Comparison of ENCODE assay signal across 25 cellular contexts in the genomic region with DNA sequence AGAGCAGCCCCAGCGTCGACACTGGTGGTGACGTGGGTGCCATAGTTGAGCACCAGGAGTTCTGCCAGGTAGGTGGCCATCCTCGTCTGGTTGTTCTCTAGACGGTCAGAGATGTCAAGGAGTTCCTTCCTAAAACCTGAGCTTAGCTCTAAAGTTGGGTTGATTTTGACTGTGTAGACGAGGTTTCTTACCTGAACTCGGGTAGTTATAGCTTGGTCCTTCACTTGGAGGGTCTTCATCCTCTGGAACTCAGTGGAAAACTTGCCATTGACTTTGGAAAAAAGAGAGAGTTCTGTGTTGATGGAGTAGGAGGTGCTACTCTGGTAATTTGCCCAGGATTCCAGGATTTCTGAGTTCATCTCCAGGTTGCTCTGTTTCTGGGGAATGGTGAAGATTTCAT. TPM values are rescaled to one million over a fixed set of nuclear protein-coding genes. Genes with fewer than 3 reads are reported as not detected.
DNase-seq lines count a peak whose midpoint lies in the region; ATAC-seq, FAIRE-seq and TF ChIP-seq lines count a peak whose summit lies in the region.
"Had no signal": no experiment of that assay in that cellular context is flagged by ENCODE, and none has a peak within 500 bp of the region (broad histone marks: within the 10 kb centered on the region; RNA-seq: fewer than 3 reads in every experiment).

No MANE protein-coding gene starts in this region.

- H3K27me3 ChIP-seq in right lobe of liver (no peaks in the 10 kb centered on the region), HepG2 (ENCODE audit: control insufficient read depth in 1 of 2, insufficient read depth in 2 of 2, low read length in 2 of 2) (no peaks in the 10 kb centered on the region), upper lobe of left lung (no peaks in the 10 kb centered on the region)
- H3K27me3 ChIP-seq: dorsolateral prefrontal cortex, MG63, uterus had no signal

- H3K4me3 ChIP-seq in right lobe of liver (peak overlapping the region; percentile 3 to 31 (median 4)), HepG2 (replicated peaks in 1 of 3; ENCODE audit: insufficient read depth in 1 of 3, low read depth in 2 of 3, low read length in 3 of 3) (no peak overlapping the region), upper lobe of left lung (peak overlapping the region in 2 of 4 donors; percentile 37 to 43)
- H3K4me3 ChIP-seq: MG63, uterus had no signal

- TF ChIP-seq CTCF in right lobe of liver (IDR thresholded peaks at IDR 0.05) (no peak), HepG2 (CRISPR knock-in tag; IDR thresholded peaks at IDR 0.05) (no peak), upper lobe of left lung (IDR thresholded peaks at IDR 0.05) (no peak), GM10248 (IDR thresholded peaks at IDR 0.05; ENCODE audit: control extremely low read depth, extremely low read depth, low read depth, missing control alignments) (no peak)

- peak overlapping the region; percentile 19 for H3K27ac Mint-ChIP-seq in activated naive CD8-positive, alpha-beta T cell treated with anti-CD3 and anti-CD28 coated beads for 36 hours
- H3K27ac Mint-ChIP-seq in naive B cell, result peak overlapping the region; percentile 93 to 98 (median 97)
- H3K27ac Mint-ChIP-seq: activated CD4-positive, alpha-beta memory T cell treated with anti-CD3 and anti-CD28 coated beads, Interleukin-2, amount 10 ng/mL, durations not matched to agents 7 days and 5 days; WTC11 had no signal

- intact Hi-C loops in right lobe of liver (cut with DNase I) (no loop called here), HepG2 (cut with micrococcal nuclease; ENCODE audit: unreplicated experiment) (no loop called here)

- TF ChIP-seq POLR2A in right lobe of liver (IDR thresholded peaks at IDR 0.05), result no peak
- no peak for TF ChIP-seq POLR2A in HepG2 (IDR thresholded peaks at IDR 0.05; ENCODE audit: insufficient read depth in 1 of 2, low read depth in 2 of 2, low read length in 2 of 2)
- no peak for TF ChIP-seq POLR2A in upper lobe of left lung (IDR thresholded peaks at IDR 0.05)

- peaks cover 32% of the 10 kb centered on the region for H3K4me1 Mint-ChIP-seq in activated naive CD8-positive, alpha-beta T cell treated with anti-CD3 and anti-CD28 coated beads for 36 hours
- peaks cover 63 to 93% (median 82%) of the 10 kb centered on the region in 3 donors for H3K4me1 Mint-ChIP-seq in naive B cell

- DNase-seq in right lobe of liver, result no peak
- DNase-seq in HepG2 (ENCODE audit: low spot score), result no peak
- no peak for DNase-seq in activated naive CD8-positive, alpha-beta T cell treated with anti-CD3 and anti-CD28 coated beads for 36 hours
- no peak for DNase-seq in naive B cell
- no peak for DNase-seq in upper lobe of left lung
- no peak for DNase-seq in caudate nucleus (lab: John Stamatoyannopoulos, UW)
- no peak for DNase-seq in activated CD4-positive, alpha-beta T cell treated with anti-CD3 and anti-CD28 coated beads, Interleukin-2, amount 50 U/mL, for 48 hours
- no peak for DNase-seq in GM10248 (ENCODE audit: extremely low spot score)
- DNase-seq: activated CD4-positive, alpha-beta memory T cell treated with anti-CD3 and anti-CD28 coated beads, Interleukin-2, amount 10 ng/mL, durations not matched to agents 7 days and 5 days; activated naive CD4-positive, alpha-beta T cell treated with Interleukin-2 at 50 U/mL for 16 hours; activated T-cell treated with anti-CD3 and anti-CD28 coated beads for 4 hours; C1 segment of cervical spinal cord; Calu3; central memory CD4-positive, alpha-beta T cell; dorsolateral prefrontal cortex; H7; MG63; NCI-H1417 treated with DMSO at 0.1 percent for 48 hours; NCI-H510A treated with DMSO at 0.1 percent for 48 hours; stimulated activated CD4-positive, alpha-beta T cell treated with anti-CD3 and anti-CD28 coated beads, Interleukin-12 subunit alpha, Interleukin-12 subunit beta, amount 100 ng/mL, for 4 hours; stimulated activated CD4-positive, alpha-beta T cell treated with anti-CD3 and anti-CD28 coated beads, Interleukin-4, amount 100 ng/mL, for 4 hours; uterus had no signal

- no peak for TF ChIP-seq EP300 in HepG2 (IDR thresholded peaks at IDR 0.05; ENCODE audit: low read depth in 2 of 2, low read length in 2 of 2)
- TF ChIP-seq EP300 in HepG2 (CRISPR knock-in tag; IDR thresholded peaks at IDR 0.05; ENCODE audit: borderline replicate concordance), result no peak
- TF ChIP-seq EP300 in upper lobe of left lung (IDR thresholded peaks at IDR 0.05), result no peak

- no peak overlapping the region for H3K9ac ChIP-seq in HepG2 (ENCODE audit: insufficient read depth, low read depth, low read length)

- H3K27ac ChIP-seq in right lobe of liver (no peak overlapping the region), HepG2 (ENCODE audit: extremely low read length, insufficient read depth, low read length) (no peak overlapping the region), upper lobe of left lung (peak overlapping the region in 3 of 4 donors; percentile 44 to 57 (median 46)), caudate nucleus (ENCODE audit: low read depth, low read length) (no peak overlapping the region)
- H3K27ac ChIP-seq: uterus had no signal

- H3K36me3 Mint-ChIP-seq in activated naive CD8-positive, alpha-beta T cell treated with anti-CD3 and anti-CD28 coated beads for 36 hours, result no peaks in the 10 kb centered on the region
- peaks cover 20 to 23% of the 10 kb centered on the region in 2 donors for H3K36me3 Mint-ChIP-seq in naive B cell
- H3K36me3 Mint-ChIP-seq: WTC11 had no signal

- no peaks in the 10 kb centered on the region for H3K9me3 Mint-ChIP-seq in activated naive CD8-positive, alpha-beta T cell treated with anti-CD3 and anti-CD28 coated beads for 36 hours
- peaks cover 0 to 4% (median 0%) of the 10 kb centered on the region in 7 donors for H3K9me3 Mint-ChIP-seq in naive B cell
- H3K9me3 Mint-ChIP-seq: activated CD4-positive, alpha-beta memory T cell treated with anti-CD3 and anti-CD28 coated beads, Interleukin-2, amount 10 ng/mL, durations not matched to agents 7 days and 5 days had no signal

- H3K27me3 Mint-ChIP-seq in activated naive CD8-positive, alpha-beta T cell treated with anti-CD3 and anti-CD28 coated beads for 36 hours, result peaks cover 44% of the 10 kb centered on the region
- no peaks in the 10 kb centered on the region for H3K27me3 Mint-ChIP-seq in naive B cell

- 61% methylated on average over 3 of the region's 7 CpGs for WGBS in right lobe of liver (ENCODE audit: insufficient coverage, low coverage, low lambda C conversion rate, missing lambda C conversion rate)
- 36% methylated on average over 7 of the region's 7 CpGs for WGBS in HepG2 (ENCODE audit: low lambda C conversion rate)
- 86 to 90% methylated on average over 2 to 7 of the region's 7 CpGs for WGBS in upper lobe of left lung, 2 donors

- H3K36me3 ChIP-seq in right lobe of liver (no peaks in the 10 kb centered on the region), HepG2 (replicated peaks in 1 of 2; ENCODE audit: control insufficient read depth in 1 of 2, insufficient read depth in 2 of 2, low read length in 2 of 2) (no peaks in the 10 kb centered on the region), upper lobe of left lung (no peaks in the 10 kb centered on the region)
- H3K36me3 ChIP-seq: uterus had no signal

- ATAC-seq in right lobe of liver, result no peak
- ATAC-seq in HepG2, result no peak
- no peak for ATAC-seq in naive B cell (ENCODE audit: low read depth in 2 of 2)
- ATAC-seq in upper lobe of left lung (ENCODE audit: low FRiP score in 2 of 2), result no peak
- ATAC-seq: WTC11 had no signal

- no peaks in the 10 kb centered on the region for H3K79me2 ChIP-seq in HepG2 (ENCODE audit: insufficient read depth, low read length)

- FAIRE-seq in HepG2 (lab: Jason Lieb, UNC), result no peak

- no peaks in the 10 kb centered on the region for H3K9me3 ChIP-seq in right lobe of liver
- H3K9me3 ChIP-seq in HepG2 (ENCODE audit: low read length), result no peaks in the 10 kb centered on the region
- no peaks in the 10 kb centered on the region for H3K9me3 ChIP-seq in upper lobe of left lung
- H3K9me3 ChIP-seq: MG63, uterus had no signal

- POLR2A ChIA-PET in HepG2 (lab: Yijun Ruan, JAX) (no interaction called here), GM10248 (lab: Yijun Ruan, JAX) (no interaction called here)

- no peak for TF ChIP-seq RAD21 in HepG2 (CRISPR knock-in tag; IDR thresholded peaks at IDR 0.05)

- CTCF ChIA-PET in HepG2 (lab: Yijun Ruan, JAX; ENCODE audit: low intra/inter-chr PET ratio, low total read pairs), result no interaction called here
- CTCF ChIA-PET in GM10248 (lab: Yijun Ruan, JAX), result interaction anchor here (0.9 to 36.1 kb wide), 6 partner anchors 9 to 216 kb away, joined by 3 to 962 read pairs (median 5); a partner anchor contains a TSS

- no TSS peak for BruUV-seq in HepG2 (replicated peaks; lab: Mats Ljungman, UMichigan)

- no peaks in the 10 kb centered on the region for H4K20me1 ChIP-seq in HepG2 (ENCODE audit: insufficient read depth, low read length)

- H2AFZ ChIP-seq in HepG2 (ENCODE audit: low read length), result no peak overlapping the region

- no peak overlapping the region for H3K4me2 ChIP-seq in HepG2 (ENCODE audit: low read depth, low read length)

- no peak overlapping the region for H3K4me3 Mint-ChIP-seq in activated naive CD8-positive, alpha-beta T cell treated with anti-CD3 and anti-CD28 coated beads for 36 hours
- peak overlapping the region; percentile 88 to 99 (median 97) for H3K4me3 Mint-ChIP-seq in naive B cell
- H3K4me3 Mint-ChIP-seq: activated CD4-positive, alpha-beta memory T cell treated with anti-CD3 and anti-CD28 coated beads, Interleukin-2, amount 10 ng/mL, durations not matched to agents 7 days and 5 days; WTC11 had no signal

- H3K4me1 ChIP-seq in right lobe of liver (peaks cover 0 to 8% (median 0%) of the 10 kb centered on the region in 4 donors), HepG2 (ENCODE audit: insufficient read depth, low read length) (no peaks in the 10 kb centered on the region), upper lobe of left lung (peaks cover 7 to 29% (median 17%) of the 10 kb centered on the region in 4 donors)
- H3K4me1 ChIP-seq: uterus had no signal

- in situ Hi-C loops in HepG2 (cut with HindIII; ENCODE audit: extremely low pct_ligation_motif_present, low pct_unique_long_range_greater_than_20kb), result no loop called here

RNA-seq across cellular contexts. Expression of a gene that starts 0.5 kb away (rescaled TPM):
- total RNA-seq in right lobe of liver (10 to 100 TPM in 2 of 6 experiments, 1 to 10 TPM in 4; 5.6 to 22.6 (median 7.4) TPM), HepG2 (2016; rRNA removed; fragmentation: Illumina TruSeq; extraction: Trizol) (not detected in 2 replicates), upper lobe of left lung (10 to 100 TPM in 5 of 6 donors, 1 to 10 TPM in 1; 5.5 to 59.2 (median 25.1) TPM)
- not detected in 2 replicates for total RNA-seq in HepG2 (2016; cell fraction: cytosol; rRNA removed; fragmentation: Illumina TruSeq; extraction: Trizol; ENCODE audit: low read depth)
- total RNA-seq in HepG2 (2016; cell fraction: insoluble cytoplasmic fraction; rRNA removed; fragmentation: Illumina TruSeq; extraction: Trizol), result not detected in 2 replicates
- not detected in 2 replicates for total RNA-seq in HepG2 (2016; cell fraction: membrane; rRNA removed; fragmentation: Illumina TruSeq; extraction: Trizol)
- not detected in 2 replicates for total RNA-seq in HepG2 (2016; cell fraction: nucleus; rRNA removed; fragmentation: Illumina TruSeq; extraction: Trizol)
- polyA plus RNA-seq in HepG2 (2011; rRNA removed) (not detected in 2 replicates), naive B cell (ENCODE audit: low read depth in 6 of 6) (10 to 100 TPM; 40.6 to 96.5 (median 79.1) TPM)
- not detected in 2 replicates for polyA plus RNA-seq in HepG2 (2011; cell fraction: cytosol; rRNA removed)
- not detected in 2 replicates for polyA plus RNA-seq in HepG2 (2011; cell fraction: nucleus; rRNA removed)
- polyA plus RNA-seq in HepG2 (2012), result not detected in 2 replicates
- not detected in 2 replicates for polyA plus RNA-seq in HepG2 (2016; cell fraction: cytosol; fragmentation: Illumina TruSeq; extraction: Trizol; ENCODE audit: low read depth)
- not detected in 2 replicates for polyA plus RNA-seq in HepG2 (2016; cell fraction: insoluble cytoplasmic fraction; fragmentation: Illumina TruSeq; extraction: Trizol; ENCODE audit: low read depth)
- polyA plus RNA-seq in HepG2 (2016; cell fraction: membrane; fragmentation: Illumina TruSeq; extraction: Trizol; ENCODE audit: low read depth), result not detected in 2 replicates
- not detected in 2 replicates for polyA plus RNA-seq in HepG2 (2016; cell fraction: nucleus; fragmentation: Illumina TruSeq; extraction: Trizol; ENCODE audit: insufficient read depth, low read depth)
- polyA minus RNA-seq in HepG2 (2011; rRNA and poly(A)+ RNA removed; ENCODE audit: low replicate concordance), result not detected in 2 replicates
- polyA minus RNA-seq in HepG2 (2011; cell fraction: cytosol; rRNA and poly(A)+ RNA removed), result not detected in 2 replicates
- not detected in 2 replicates for polyA minus RNA-seq in HepG2 (2011; cell fraction: nucleus; rRNA and poly(A)+ RNA removed)
- total RNA-seq in activated naive CD8-positive, alpha-beta T cell treated with anti-CD3 and anti-CD28 coated beads for 36 hours, result under 1 TPM; 0.62 to 0.70 TPM
- total RNA-seq: A673; activated CD4-positive, alpha-beta memory T cell treated with anti-CD3 and anti-CD28 coated beads, Interleukin-2, amount 10 ng/mL, durations not matched to agents 7 days and 5 days; Calu3; fibroblast of villous mesenchyme; H7 had no signal

RNA-seq across cellular contexts. Expression of a gene that starts 40.3 kb away (rescaled TPM):
- 10 to 100 TPM; 10.8 to 49.1 (median 22.6) TPM for total RNA-seq in right lobe of liver
- 5.6 and 6.9 TPM in 2 replicates for total RNA-seq in HepG2 (2016; rRNA removed; fragmentation: Illumina TruSeq; extraction: Trizol)
- total RNA-seq in HepG2 (2016; cell fraction: cytosol; rRNA removed; fragmentation: Illumina TruSeq; extraction: Trizol; ENCODE audit: low read depth), result 1.0 and 1.1 TPM in 2 replicates
- total RNA-seq in HepG2 (2016; cell fraction: insoluble cytoplasmic fraction; rRNA removed; fragmentation: Illumina TruSeq; extraction: Trizol), result 5.8 and 5.9 TPM in 2 replicates
- total RNA-seq in HepG2 (2016; cell fraction: membrane; rRNA removed; fragmentation: Illumina TruSeq; extraction: Trizol), result 4.1 and 4.8 TPM in 2 replicates
- total RNA-seq in HepG2 (2016; cell fraction: nucleus; rRNA removed; fragmentation: Illumina TruSeq; extraction: Trizol), result 5.4 and 6.2 TPM in 2 replicates
- 0.50 and 0.67 TPM in 2 replicates for polyA plus RNA-seq in HepG2 (2011; rRNA removed)
- 0.37 and 0.47 TPM in 2 replicates for polyA plus RNA-seq in HepG2 (2011; cell fraction: cytosol; rRNA removed)
- 2.6 and 3.0 TPM in 2 replicates for polyA plus RNA-seq in HepG2 (2011; cell fraction: nucleus; rRNA removed)
- polyA plus RNA-seq in HepG2 (2012), result 0.91 and 0.99 TPM in 2 replicates
- polyA plus RNA-seq in HepG2 (2016; cell fraction: cytosol; fragmentation: Illumina TruSeq; extraction: Trizol; ENCODE audit: low read depth), result 0.53 and 0.69 TPM in 2 replicates
- 5.1 and 5.8 TPM in 2 replicates for polyA plus RNA-seq in HepG2 (2016; cell fraction: insoluble cytoplasmic fraction; fragmentation: Illumina TruSeq; extraction: Trizol; ENCODE audit: low read depth)
- polyA plus RNA-seq in HepG2 (2016; cell fraction: membrane; fragmentation: Illumina TruSeq; extraction: Trizol; ENCODE audit: low read depth), result 2.1 and 2.3 TPM in 2 replicates
- polyA plus RNA-seq in HepG2 (2016; cell fraction: nucleus; fragmentation: Illumina TruSeq; extraction: Trizol; ENCODE audit: insufficient read depth, low read depth), result 6.9 and 7.2 TPM in 2 replicates
- polyA minus RNA-seq in HepG2 (2011; rRNA and poly(A)+ RNA removed; ENCODE audit: low replicate concordance), result 3.2 and 10.3 TPM in 2 replicates
- polyA minus RNA-seq in HepG2 (2011; cell fraction: cytosol; rRNA and poly(A)+ RNA removed), result 1.1 and 1.2 TPM in 2 replicates
- polyA minus RNA-seq in HepG2 (2011; cell fraction: nucleus; rRNA and poly(A)+ RNA removed), result 2.4 and 2.8 TPM in 2 replicates
- under 1 TPM; 0.10 to 0.49 TPM for total RNA-seq in activated naive CD8-positive, alpha-beta T cell treated with anti-CD3 and anti-CD28 coated beads for 36 hours
- polyA plus RNA-seq in naive B cell (ENCODE audit: low read depth in 6 of 6), result 10 to 100 TPM in 5 of 6 donors, 1 to 10 TPM in 1; 7.1 to 21.0 (median 12.9) TPM
- total RNA-seq in upper lobe of left lung, result 10 to 100 TPM; 33.4 to 58.7 (median 48.5) TPM

Comparison
In these comparisons a context has a peak if more than half of its experiments do, and no peak if none do; other contexts are left out.
1. H3K4me3 ChIP-seq: peak in right lobe of liver (3 of 3); none in HepG2 (0 of 3).
2. H3K27ac ChIP-seq: peak in upper lobe of left lung (3 of 4); none in right lobe of liver (0 of 3), HepG2 (single experiment) and caudate nucleus (single experiment).